1 cellular context compared by ENCODE assay signal in the genomic region with DNA sequence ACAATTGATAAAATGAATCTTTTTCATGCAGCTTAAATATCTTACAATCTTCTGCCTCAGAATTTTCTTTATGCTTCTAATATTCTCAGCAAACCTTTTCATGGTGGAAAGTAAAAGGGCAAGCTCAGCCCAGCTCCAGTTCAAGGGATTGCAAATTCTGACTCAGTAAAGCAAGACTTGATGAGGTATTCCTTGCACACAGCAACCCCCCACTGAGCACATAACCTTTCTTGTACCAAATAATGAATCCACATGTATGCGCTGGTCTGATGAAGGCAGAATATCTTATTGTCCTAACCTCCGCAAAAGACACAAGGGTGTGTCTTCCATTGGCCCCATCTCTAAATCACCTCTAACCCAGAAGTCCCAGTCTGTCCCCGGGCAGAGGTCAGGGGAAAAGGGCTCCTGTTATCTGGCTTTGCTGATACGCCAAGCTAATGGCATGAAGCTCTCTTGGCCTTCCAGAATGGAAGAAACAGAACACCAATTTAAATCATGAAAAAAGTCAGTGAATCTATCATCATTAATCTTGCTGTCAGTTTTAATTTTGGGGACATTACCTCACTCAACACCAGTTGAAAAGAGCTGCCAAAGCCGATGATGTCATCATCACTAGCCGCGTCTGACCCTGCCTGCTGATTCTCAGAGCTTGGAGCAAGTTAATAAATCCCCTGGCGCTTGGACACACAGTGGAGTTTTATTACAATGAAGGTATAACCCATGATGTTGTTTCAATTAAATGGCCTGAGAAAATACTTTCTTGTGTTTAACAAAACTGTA.
TF ChIP-seq lines count a peak whose summit lies in the region.

No MANE protein-coding gene starts in this region.

TF ChIP-seq in IMR-90, 13 proteins besides CTCF, POLR2A, EP300 and RAD21 (continued from another document):
- TF ChIP-seq, protein P1, sequence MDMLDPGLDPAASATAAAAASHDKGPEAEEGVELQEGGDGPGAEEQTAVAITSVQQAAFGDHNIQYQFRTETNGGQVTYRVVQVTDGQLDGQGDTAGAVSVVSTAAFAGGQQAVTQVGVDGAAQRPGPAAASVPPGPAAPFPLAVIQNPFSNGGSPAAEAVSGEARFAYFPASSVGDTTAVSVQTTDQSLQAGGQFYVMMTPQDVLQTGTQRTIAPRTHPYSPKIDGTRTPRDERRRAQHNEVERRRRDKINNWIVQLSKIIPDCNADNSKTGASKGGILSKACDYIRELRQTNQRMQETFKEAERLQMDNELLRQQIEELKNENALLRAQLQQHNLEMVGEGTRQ (IDR thresholded peaks at IDR 0.05; ENCODE audit: low read depth, low read length): no peak
- TF ChIP-seq SMC3 (IDR thresholded peaks at IDR 0.05; ENCODE audit: low read depth, low read length): no peak
